2 cellular contexts compared by ENCODE assay signal in the genomic region with DNA sequence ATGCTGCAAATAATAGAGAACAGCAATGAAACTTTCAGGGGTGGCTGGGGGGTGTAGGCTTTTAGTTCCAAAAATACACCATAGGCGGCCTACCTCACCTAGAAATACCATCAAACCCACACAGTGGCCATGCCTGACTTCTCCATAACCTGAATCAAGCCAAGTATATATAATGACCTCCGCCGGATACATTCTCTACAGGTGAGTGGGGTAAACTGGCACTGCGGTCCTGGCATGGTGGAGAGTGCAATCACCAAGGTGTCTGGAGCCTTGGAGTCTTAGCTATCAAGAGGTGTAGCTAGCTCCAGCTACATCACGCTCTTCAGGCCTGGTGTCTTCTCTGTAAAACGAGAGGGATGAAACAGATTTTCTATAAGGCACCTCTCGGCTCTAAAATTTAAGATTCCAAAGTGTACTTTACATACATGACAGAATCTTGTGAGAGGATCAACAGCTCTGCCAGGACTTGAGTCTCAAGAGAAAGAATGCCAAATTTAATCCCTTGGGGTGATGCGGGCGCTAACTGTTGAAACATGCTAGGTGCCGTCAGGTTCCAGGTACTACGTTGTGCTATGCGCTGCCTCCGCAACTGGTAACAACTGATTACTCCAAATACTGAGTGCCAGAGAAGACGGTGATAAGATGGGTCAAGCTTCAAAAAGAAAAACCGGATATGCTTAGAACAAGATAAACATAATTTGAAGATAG.
TF ChIP-seq lines count a peak whose summit lies in the region.

No MANE protein-coding gene starts in this region.

TF ChIP-seq in SK-N-SH, 30 proteins besides CTCF, POLR2A, EP300 and RAD21 (continued from another document):
- TF ChIP-seq EZH2phosphoT487 (IDR thresholded peaks at IDR 0.05; ENCODE audit: borderline replicate concordance, low read depth) (no peak), SMC3 (IDR thresholded peaks at IDR 0.05; ENCODE audit: low read depth, low read length) (no peak), NRF1 (IDR thresholded peaks at IDR 0.05; ENCODE audit: low read depth, low read length) (no peak), FOXJ3 (CRISPR knock-in tag; IDR thresholded peaks at IDR 0.05) (no peak), RFX5 (IDR thresholded peaks at IDR 0.05; ENCODE audit: low read length) (no peak), GATA2 (CRISPR knock-in tag; IDR thresholded peaks at IDR 0.05) (no peak), JUND (IDR thresholded peaks at IDR 0.05) (no peak), TAF1 (IDR thresholded peaks at IDR 0.05; ENCODE audit: borderline replicate concordance, low read depth, low read length) (no peak), POLR2AphosphoS5 (IDR thresholded peaks at IDR 0.05; ENCODE audit: low read depth, low read length) (no peak), CHD2 (IDR thresholded peaks at IDR 0.05; ENCODE audit: low read length, partially characterized antibody) (no peak), TCF12 (IDR thresholded peaks at IDR 0.05) (no peak), TEAD4 (IDR thresholded peaks at IDR 0.05; ENCODE audit: borderline replicate concordance, insufficient read depth) (no peak), SIN3A (IDR thresholded peaks at IDR 0.05; ENCODE audit: borderline replicate concordance, low read depth, low read length) (no peak)
- TF ChIP-seq, protein P1, sequence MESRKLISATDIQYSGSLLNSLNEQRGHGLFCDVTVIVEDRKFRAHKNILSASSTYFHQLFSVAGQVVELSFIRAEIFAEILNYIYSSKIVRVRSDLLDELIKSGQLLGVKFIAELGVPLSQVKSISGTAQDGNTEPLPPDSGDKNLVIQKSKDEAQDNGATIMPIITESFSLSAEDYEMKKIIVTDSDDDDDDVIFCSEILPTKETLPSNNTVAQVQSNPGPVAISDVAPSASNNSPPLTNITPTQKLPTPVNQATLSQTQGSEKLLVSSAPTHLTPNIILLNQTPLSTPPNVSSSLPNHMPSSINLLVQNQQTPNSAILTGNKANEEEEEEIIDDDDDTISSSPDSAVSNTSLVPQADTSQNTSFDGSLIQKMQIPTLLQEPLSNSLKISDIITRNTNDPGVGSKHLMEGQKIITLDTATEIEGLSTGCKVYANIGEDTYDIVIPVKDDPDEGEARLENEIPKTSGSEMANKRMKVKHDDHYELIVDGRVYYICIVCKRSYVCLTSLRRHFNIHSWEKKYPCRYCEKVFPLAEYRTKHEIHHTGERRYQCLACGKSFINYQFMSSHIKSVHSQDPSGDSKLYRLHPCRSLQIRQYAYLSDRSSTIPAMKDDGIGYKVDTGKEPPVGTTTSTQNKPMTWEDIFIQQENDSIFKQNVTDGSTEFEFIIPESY (IDR thresholded peaks at IDR 0.05; ENCODE audit: borderline replicate concordance, low read depth), result no peak
- TF ChIP-seq, protein P2, sequence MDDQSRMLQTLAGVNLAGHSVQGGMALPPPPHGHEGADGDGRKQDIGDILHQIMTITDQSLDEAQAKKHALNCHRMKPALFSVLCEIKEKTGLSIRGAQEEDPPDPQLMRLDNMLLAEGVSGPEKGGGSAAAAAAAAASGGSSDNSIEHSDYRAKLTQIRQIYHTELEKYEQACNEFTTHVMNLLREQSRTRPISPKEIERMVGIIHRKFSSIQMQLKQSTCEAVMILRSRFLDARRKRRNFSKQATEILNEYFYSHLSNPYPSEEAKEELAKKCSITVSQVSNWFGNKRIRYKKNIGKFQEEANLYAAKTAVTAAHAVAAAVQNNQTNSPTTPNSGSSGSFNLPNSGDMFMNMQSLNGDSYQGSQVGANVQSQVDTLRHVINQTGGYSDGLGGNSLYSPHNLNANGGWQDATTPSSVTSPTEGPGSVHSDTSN (IDR thresholded peaks at IDR 0.05), result no peak

TF ChIP-seq in SK-N-SH treated with all-trans-retinoic acid at 6 μM for 48 hours, 23 proteins besides CTCF, POLR2A, EP300 and RAD21 (continued from another document):
- no peak for TF ChIP-seq PATZ1 (CRISPR knock-in tag; IDR thresholded peaks at IDR 0.05; ENCODE audit: borderline replicate concordance)
- TF ChIP-seq TCF4 (CRISPR knock-in tag; IDR thresholded peaks at IDR 0.05; ENCODE audit: borderline replicate concordance), result no peak
- TF ChIP-seq, protein P3, sequence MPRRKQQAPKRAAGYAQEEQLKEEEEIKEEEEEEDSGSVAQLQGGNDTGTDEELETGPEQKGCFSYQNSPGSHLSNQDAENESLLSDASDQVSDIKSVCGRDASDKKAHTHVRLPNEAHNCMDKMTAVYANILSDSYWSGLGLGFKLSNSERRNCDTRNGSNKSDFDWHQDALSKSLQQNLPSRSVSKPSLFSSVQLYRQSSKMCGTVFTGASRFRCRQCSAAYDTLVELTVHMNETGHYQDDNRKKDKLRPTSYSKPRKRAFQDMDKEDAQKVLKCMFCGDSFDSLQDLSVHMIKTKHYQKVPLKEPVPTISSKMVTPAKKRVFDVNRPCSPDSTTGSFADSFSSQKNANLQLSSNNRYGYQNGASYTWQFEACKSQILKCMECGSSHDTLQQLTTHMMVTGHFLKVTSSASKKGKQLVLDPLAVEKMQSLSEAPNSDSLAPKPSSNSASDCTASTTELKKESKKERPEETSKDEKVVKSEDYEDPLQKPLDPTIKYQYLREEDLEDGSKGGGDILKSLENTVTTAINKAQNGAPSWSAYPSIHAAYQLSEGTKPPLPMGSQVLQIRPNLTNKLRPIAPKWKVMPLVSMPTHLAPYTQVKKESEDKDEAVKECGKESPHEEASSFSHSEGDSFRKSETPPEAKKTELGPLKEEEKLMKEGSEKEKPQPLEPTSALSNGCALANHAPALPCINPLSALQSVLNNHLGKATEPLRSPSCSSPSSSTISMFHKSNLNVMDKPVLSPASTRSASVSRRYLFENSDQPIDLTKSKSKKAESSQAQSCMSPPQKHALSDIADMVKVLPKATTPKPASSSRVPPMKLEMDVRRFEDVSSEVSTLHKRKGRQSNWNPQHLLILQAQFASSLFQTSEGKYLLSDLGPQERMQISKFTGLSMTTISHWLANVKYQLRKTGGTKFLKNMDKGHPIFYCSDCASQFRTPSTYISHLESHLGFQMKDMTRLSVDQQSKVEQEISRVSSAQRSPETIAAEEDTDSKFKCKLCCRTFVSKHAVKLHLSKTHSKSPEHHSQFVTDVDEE (CRISPR knock-in tag; IDR thresholded peaks at IDR 0.05), result no peak
- no peak for TF ChIP-seq BACH2 (CRISPR knock-in tag; IDR thresholded peaks at IDR 0.05; ENCODE audit: borderline replicate concordance)
- no peak for TF ChIP-seq CSDC2 (CRISPR knock-in tag; IDR thresholded peaks at IDR 0.05)
- TF ChIP-seq POU6F1 (CRISPR knock-in tag; IDR thresholded peaks at IDR 0.05; ENCODE audit: borderline replicate concordance, low read depth), result no peak
- TF ChIP-seq ISL1 (CRISPR knock-in tag; IDR thresholded peaks at IDR 0.05), result no peak
TF ChIP-seq in SK-N-SH treated with all-trans-retinoic acid at 6 μM for 48 hours: peak in this region for 0.
